In genomic region chr17:27493088-27493487, GRCh38 we compare ENCODE assay signal across 18 cellular contexts. TPM values are rescaled to one million over a fixed set of nuclear protein-coding genes. Genes with fewer than 3 reads are reported as not detected.
DNase-seq lines count a peak whose midpoint lies in the region; ATAC-seq, FAIRE-seq and TF ChIP-seq lines count a peak whose summit lies in the region.
"Had no signal": no experiment of that assay in that cellular context is flagged by ENCODE, and none has a peak within 500 bp of the region (broad histone marks: within the 10 kb centered on the region; RNA-seq: fewer than 3 reads in every experiment).

No MANE protein-coding gene starts in this region.

- H3K27me3 Mint-ChIP-seq in brain = no peaks in the 10 kb centered on the region

- H3K4ac ChIP-seq in mesendoderm (ENCODE audit: low read depth, low read length) = no peak overlapping the region

- CTCF ChIA-PET in A673 (lab: Charles Lee) = no interaction called here

- no peak for ATAC-seq in GM21619 (IDR thresholded peaks at IDR 0.05; ENCODE audit: unreplicated experiment)
- no peak for ATAC-seq in HG02763 (IDR thresholded peaks at IDR 0.05; ENCODE audit: unreplicated experiment)
- ATAC-seq: GM12878 had no signal

- H3K4me1 Mint-ChIP-seq in brain = peaks cover 93% of the 10 kb centered on the region

- H3K27me3 ChIP-seq in A673 (replicated peaks; ENCODE audit: insufficient read depth, low read depth, low read length, poor library complexity) (no peaks in the 10 kb centered on the region), suprapubic skin (no peaks in the 10 kb centered on the region), mesendoderm (ENCODE audit: insufficient read depth, low read length, poor library complexity) (no peaks in the 10 kb centered on the region)
- H3K27me3 ChIP-seq: SJSA1 had no signal

- H3K4me3 ChIP-seq in A673 (ENCODE audit: low read depth, low read length, poor library complexity, severe bottlenecking) (no peak overlapping the region), kidney (ENCODE audit: low read length in 2 of 2) (no peak overlapping the region), suprapubic skin (no peak overlapping the region), mesendoderm (ENCODE audit: low read length) (no peak overlapping the region)
- H3K4me3 ChIP-seq: GM12878, GM23248, SJSA1 had no signal

- peak overlapping the region in 1 of 2 donors; percentile 30 for H3K9ac ChIP-seq in kidney (ENCODE audit: low read length in 2 of 2)
- no peak overlapping the region for H3K9ac ChIP-seq in mesendoderm (ENCODE audit: low read length)
- H3K9ac ChIP-seq: GM23248, KMS-11 had no signal

- H3K79me1 ChIP-seq in mesendoderm (ENCODE audit: low read length) = peaks cover 14% of the 10 kb centered on the region

- no peak overlapping the region for H4K5ac ChIP-seq in mesendoderm (ENCODE audit: low read length)

- POLR2A ChIA-PET in A673 (lab: Charles Lee; ENCODE audit: low non-redundant PET) = no interaction called here

- no peak overlapping the region for H2BK5ac ChIP-seq in mesendoderm (ENCODE audit: low read length)

- H3K27ac ChIP-seq in A673 (ENCODE audit: low read depth, low read length, poor library complexity, severe bottlenecking) = peak overlapping the region; percentile 12
- H3K27ac ChIP-seq in kidney (ENCODE audit: low read depth in 2 of 2, low read length in 2 of 2) = peak overlapping the region; percentile 83 to 93
- peak overlapping the region; percentile 94 for H3K27ac ChIP-seq in suprapubic skin
- no peak overlapping the region for H3K27ac ChIP-seq in mesendoderm (ENCODE audit: low read depth, low read length)
- H3K27ac ChIP-seq: C4-2B, GM23248, KMS-11, SJSA1 had no signal

- H3K79me2 ChIP-seq in mesendoderm (ENCODE audit: control insufficient read depth, insufficient read depth, low read length) = peaks cover 28% of the 10 kb centered on the region

- no peak overlapping the region for H4K8ac ChIP-seq in mesendoderm (ENCODE audit: low read depth, low read length)

- intact Hi-C loops in A673 (cut with micrococcal nuclease; ENCODE audit: unreplicated experiment) = no loop called here
- intact Hi-C loops in kidney (cut with DNase I) = no loop called here

- H2BK15ac ChIP-seq in mesendoderm (replicated peaks; ENCODE audit: low read depth) = no peak overlapping the region

- H3K9me3 ChIP-seq in A673 (ENCODE audit: low read depth, low read length, poor library complexity, severe bottlenecking) (no peaks in the 10 kb centered on the region), kidney (ENCODE audit: control insufficient read depth in 1 of 2, low read length in 2 of 2) (no peaks in the 10 kb centered on the region), suprapubic skin (no peaks in the 10 kb centered on the region)
- H3K9me3 ChIP-seq: SJSA1 had no signal

- no peak for TF ChIP-seq CTCF in A673 (conservative IDR thresholded peaks at IDR 0.05; ENCODE audit: low read depth, low read length)
- TF ChIP-seq CTCF in brain (conservative IDR thresholded peaks at IDR 0.05) = no peak
- no peak for TF ChIP-seq CTCF in kidney (IDR thresholded peaks at IDR 0.05; ENCODE audit: borderline replicate concordance, extremely low read depth, insufficient read depth)
- TF ChIP-seq CTCF in suprapubic skin (IDR thresholded peaks at IDR 0.05) = no peak

- DNase-seq in A673 (ENCODE audit: low spot score) (no peak), kidney (no peak), suprapubic skin (ENCODE audit: low spot score in 2 of 2) (no peak), mesendoderm (no peak)
- no peak for DNase-seq in activated CD8-positive, alpha-beta memory T cell treated with anti-CD3 and anti-CD28 coated beads, Interleukin-2, amount 50 U/mL, for 4 hours
- DNase-seq: DMS79; GM23248; NCI-H1092; NCI-H1694 treated with DMSO at 0.1 percent for 48 hours; NK-92 treated with Interleukin-12 subunit alpha and Interleukin-12 subunit beta, amount 100 ng/mL, for 24 hours had no signal

- peak overlapping the region; percentile 44 to 96 (median 88) for H3K27ac Mint-ChIP-seq in brain

- H3K4me1 ChIP-seq in A673 (ENCODE audit: insufficient read depth, low read length, poor library complexity, severe bottlenecking) (peaks cover 63% of the 10 kb centered on the region), kidney (ENCODE audit: control insufficient read depth in 1 of 2, insufficient read depth in 1 of 2, low read depth in 1 of 2, low read length in 2 of 2) (peaks cover 46 to 56% of the 10 kb centered on the region in 2 donors), suprapubic skin (peaks cover 86% of the 10 kb centered on the region), mesendoderm (ENCODE audit: control insufficient read depth, low read depth, low read length) (peaks cover 9% of the 10 kb centered on the region)
- H3K4me1 ChIP-seq: SJSA1 had no signal

- no peak overlapping the region for H3K18ac ChIP-seq in mesendoderm (ENCODE audit: low read length)

- no peak overlapping the region for H3K56ac ChIP-seq in mesendoderm (ENCODE audit: low read length)

- H2BK120ac ChIP-seq in mesendoderm (ENCODE audit: low read depth, low read length) = no peak overlapping the region

- H3K9me3 Mint-ChIP-seq in brain = no peaks in the 10 kb centered on the region

- no peak overlapping the region for H3K23ac ChIP-seq in mesendoderm (ENCODE audit: low read length)

- H3K36me3 ChIP-seq in A673 (ENCODE audit: insufficient read depth, low read length, poor library complexity, severe bottlenecking) (no peaks in the 10 kb centered on the region), kidney (ENCODE audit: control insufficient read depth in 1 of 2, insufficient read depth in 2 of 2, low read length in 2 of 2) (no peaks in the 10 kb centered on the region), suprapubic skin (no peaks in the 10 kb centered on the region), mesendoderm (ENCODE audit: control insufficient read depth, insufficient read depth, low read length) (no peaks in the 10 kb centered on the region)
- H3K36me3 ChIP-seq: SJSA1 had no signal

- BruUV-seq in A673 (replicated peaks; lab: Mats Ljungman, UMichigan) = no TSS peak

- no peak for TF ChIP-seq EP300 in suprapubic skin (IDR thresholded peaks at IDR 0.05)

- H3K4me2 ChIP-seq in mesendoderm (ENCODE audit: low read length) = no peak overlapping the region
- H3K4me2 ChIP-seq: KMS-11 had no signal

- FAIRE-seq in kidney (lab: Jason Lieb, UNC) = no peak
- FAIRE-seq: GM12878, GM18507 had no signal

- H2AK5ac ChIP-seq in mesendoderm (ENCODE audit: low read length) = no peak overlapping the region

- 67% methylated on average over 4 of the region's 4 CpGs for WGBS in suprapubic skin
- WGBS in mesendoderm (ENCODE audit: extremely low coverage, insufficient coverage, low lambda C conversion rate) = no CpG with 5 or more reads among the region's 4 CpGs

- no peak for TF ChIP-seq POLR2A in suprapubic skin (IDR thresholded peaks at IDR 0.05)

- peaks cover 4% of the 10 kb centered on the region for H3K36me3 Mint-ChIP-seq in brain

- peak overlapping the region in 2 of 5 experiments; percentile 6 to 19 for H3K4me3 Mint-ChIP-seq in brain

RNA-seq across cellular contexts. Expression of gene KSR1, which starts 36.8 kb away (rescaled TPM):
- 41.7 and 47.8 TPM in 2 replicates for total RNA-seq in A673 (2021)
- polyA plus RNA-seq in brain (ENCODE audit: insufficient read depth, low read depth, low replicate concordance) = 12.5 TPM
- total RNA-seq in kidney = 97.3 TPM
- 11.7 TPM for polyA plus RNA-seq in kidney (ENCODE audit: insufficient read depth, low read depth, low replicate concordance)
- 10 to 100 TPM; 38.1 to 54.0 (median 49.5) TPM for total RNA-seq in suprapubic skin
- 36.6 TPM for polyA plus RNA-seq in mesendoderm (2013, experiment 1 of 2)
- polyA plus RNA-seq in mesendoderm (2013, experiment 2 of 2) = 34.5 TPM
